In genomic region chr21:39096754-39097153, GRCh38 we compare ENCODE assay signal across 17 cellular contexts.
DNase-seq lines count a peak whose midpoint lies in the region; ATAC-seq, FAIRE-seq and TF ChIP-seq lines count a peak whose summit lies in the region.
"Had no signal": no experiment of that assay in that cellular context is flagged by ENCODE, and none has a peak within 500 bp of the region (broad histone marks: within the 10 kb centered on the region; RNA-seq: fewer than 3 reads in every experiment).

No MANE protein-coding gene starts in this region.

- H2AFZ ChIP-seq in HepG2 (ENCODE audit: low read length), result no peak overlapping the region

- no peak for TF ChIP-seq POLR2A in HepG2 (IDR thresholded peaks at IDR 0.05; ENCODE audit: insufficient read depth in 1 of 2, low read depth in 2 of 2, low read length in 2 of 2)

- WGBS in HepG2 (ENCODE audit: low lambda C conversion rate), result 77% methylated on average over 5 of the region's 8 CpGs

- no peak for TF ChIP-seq EP300 in HepG2 (IDR thresholded peaks at IDR 0.05; ENCODE audit: low read depth in 2 of 2, low read length in 2 of 2)
- TF ChIP-seq EP300 in HepG2 (CRISPR knock-in tag; IDR thresholded peaks at IDR 0.05; ENCODE audit: borderline replicate concordance), result no peak

- in situ Hi-C loops in HepG2 (cut with HindIII; ENCODE audit: extremely low pct_ligation_motif_present, low pct_unique_long_range_greater_than_20kb), result no loop called here

- H3K4me1 Mint-ChIP-seq in MCF 10A (ENCODE audit: insufficient read depth, unreplicated experiment), result no peaks in the 10 kb centered on the region

- H3K9me3 ChIP-seq in left ventricle myocardium inferior (replicated peaks) (no peaks in the 10 kb centered on the region), HepG2 (ENCODE audit: low read length) (peaks cover 4% of the 10 kb centered on the region; the same call in 1 of the 2 replicates)
- H3K9me3 ChIP-seq: neutrophil, SJSA1 had no signal

- no peaks in the 10 kb centered on the region for H3K36me3 Mint-ChIP-seq in MCF 10A (ENCODE audit: insufficient read depth, unreplicated experiment)

- H3K36me3 ChIP-seq in left ventricle myocardium inferior, result no peaks in the 10 kb centered on the region
- H3K36me3 ChIP-seq in HepG2 (replicated peaks in 1 of 2; ENCODE audit: control insufficient read depth in 1 of 2, insufficient read depth in 2 of 2, low read length in 2 of 2), result no peaks in the 10 kb centered on the region
- H3K36me3 ChIP-seq: neutrophil, SJSA1 had no signal

- no peaks in the 10 kb centered on the region for H3K79me2 ChIP-seq in HepG2 (ENCODE audit: insufficient read depth, low read length)

- CTCF ChIA-PET in HepG2 (lab: Yijun Ruan, JAX; ENCODE audit: low intra/inter-chr PET ratio, low total read pairs) (no interaction called here), MCF 10A (lab: Yijun Ruan, JAX) (no interaction called here)

- H3K4me3 ChIP-seq in left ventricle myocardium inferior (no peak overlapping the region), HepG2 (replicated peaks in 1 of 3; ENCODE audit: insufficient read depth in 1 of 3, low read depth in 2 of 3, low read length in 3 of 3) (no peak overlapping the region)
- H3K4me3 ChIP-seq: SJSA1 had no signal

- no peak overlapping the region for H3K4me2 ChIP-seq in HepG2 (ENCODE audit: low read depth, low read length)

- peak overlapping the region; percentile 66 for H3K27ac ChIP-seq in left ventricle myocardium inferior (replicated peaks)
- peak overlapping the region; percentile 29 for H3K27ac ChIP-seq in angular gyrus (ENCODE audit: low read depth, low read length)
- H3K27ac ChIP-seq in HepG2 (ENCODE audit: extremely low read length, insufficient read depth, low read length), result peak overlapping the region; percentile 100
- H3K27ac ChIP-seq: SJSA1 had no signal

- TF ChIP-seq CTCF in left ventricle myocardium inferior (IDR thresholded peaks at IDR 0.05; ENCODE audit: borderline replicate concordance), result no peak
- TF ChIP-seq CTCF in HepG2 (CRISPR knock-in tag; IDR thresholded peaks at IDR 0.05), result peak; percentile 45
- TF ChIP-seq CTCF in MCF 10A (IDR thresholded peaks at IDR 0.05; ENCODE audit: unreplicated experiment), result no peak

- intact Hi-C loops in left ventricle myocardium inferior (cut with micrococcal nuclease), result no loop called here
- intact Hi-C loops in left cardiac atrium (cut with DNase I), result no loop called here
- intact Hi-C loops in HepG2 (cut with micrococcal nuclease; ENCODE audit: unreplicated experiment), result no loop called here
- intact Hi-C loops in MCF 10A (cut with micrococcal nuclease), result no loop called here

- TF ChIP-seq RAD21 in HepG2 (CRISPR knock-in tag; IDR thresholded peaks at IDR 0.05), result no peak

- H3K27me3 Mint-ChIP-seq in MCF 10A (ENCODE audit: insufficient read depth, unreplicated experiment), result no peaks in the 10 kb centered on the region

- POLR2A ChIA-PET in HepG2 (lab: Yijun Ruan, JAX) (interaction anchor here (1.8 kb wide), 1 partner anchor 87 kb away, joined by 4 read pairs; no protein-coding TSS in a partner anchor), MCF 10A (lab: Yijun Ruan, JAX) (interaction anchor here (0.7 kb wide), 1 partner anchor 75 kb away, joined by 3 read pairs; no protein-coding TSS in a partner anchor)

- no peaks in the 10 kb centered on the region for H3K27me3 ChIP-seq in left ventricle myocardium inferior (ENCODE audit: low read depth)
- no peaks in the 10 kb centered on the region for H3K27me3 ChIP-seq in HepG2 (ENCODE audit: control insufficient read depth in 1 of 2, insufficient read depth in 2 of 2, low read length in 2 of 2)
- H3K27me3 ChIP-seq: neutrophil, SJSA1 had no signal

- DNase-seq in left ventricle myocardium inferior (no peak), left cardiac atrium (no peak), HepG2 (ENCODE audit: low spot score) (no peak), MCF 10A (ENCODE audit: unreplicated experiment) (no peak), HUDEP-2 (lab: John Stamatoyannopoulos, UW; ENCODE audit: unreplicated experiment in 76 of 76) (no peak)
- DNase-seq: activated T-cell treated with anti-CD3 and anti-CD28 coated beads for 4 hours, amniotic stem cell, DMS79 treated with DMSO at 0.1 percent for 48 hours, foreskin melanocyte, left colon, NCI-H1694 treated with DMSO at 0.1 percent for 48 hours had no signal

- BruUV-seq in HepG2 (replicated peaks; lab: Mats Ljungman, UMichigan), result no TSS peak
- no TSS peak for BruUV-seq in MCF 10A (replicated peaks; lab: Mats Ljungman, UMichigan)

- H3K9me3 Mint-ChIP-seq in MCF 10A (ENCODE audit: unreplicated experiment), result no peaks in the 10 kb centered on the region

- ATAC-seq in left cardiac atrium, result no peak
- no peak for ATAC-seq in HepG2
- ATAC-seq in GM18517 (IDR thresholded peaks at IDR 0.05; ENCODE audit: unreplicated experiment), result no peak
- ATAC-seq in HG03457 (IDR thresholded peaks at IDR 0.05; ENCODE audit: unreplicated experiment), result no peak
- ATAC-seq: left colon had no signal

- H4K20me1 ChIP-seq in HepG2 (ENCODE audit: insufficient read depth, low read length), result no peaks in the 10 kb centered on the region

- H3K4me1 ChIP-seq in left ventricle myocardium inferior (peaks cover 35% of the 10 kb centered on the region), HepG2 (ENCODE audit: insufficient read depth, low read length) (peaks cover 81% of the 10 kb centered on the region)

- no peak for FAIRE-seq in HepG2 (lab: Jason Lieb, UNC)
- FAIRE-seq: GM18507 had no signal

- no peak overlapping the region for H3K27ac Mint-ChIP-seq in MCF 10A (ENCODE audit: low read depth, unreplicated experiment)

- no peak overlapping the region for H3K9ac ChIP-seq in HepG2 (ENCODE audit: insufficient read depth, low read depth, low read length)

- H3K4me3 Mint-ChIP-seq in MCF 10A (ENCODE audit: unreplicated experiment), result no peak overlapping the region

TF ChIP-seq in HepG2, 621 proteins besides CTCF, POLR2A, EP300 and RAD21:
- TF ChIP-seq RXRB (CRISPR knock-in tag; IDR thresholded peaks at IDR 0.05; ENCODE audit: borderline replicate concordance), result no peak
- peak; percentile 26 for TF ChIP-seq STAG1 (CRISPR knock-in tag; IDR thresholded peaks at IDR 0.05)
- no peak for TF ChIP-seq ZNF788 (CRISPR knock-in tag; IDR thresholded peaks at IDR 0.05; ENCODE audit: borderline replicate concordance)
- 0 out of 2 replicates have a peak, but pooled peaks have one; percentile 25 for TF ChIP-seq KDM5B (CRISPR knock-in tag; IDR thresholded peaks at IDR 0.05; ENCODE audit: borderline replicate concordance)
- TF ChIP-seq, protein P1, sequence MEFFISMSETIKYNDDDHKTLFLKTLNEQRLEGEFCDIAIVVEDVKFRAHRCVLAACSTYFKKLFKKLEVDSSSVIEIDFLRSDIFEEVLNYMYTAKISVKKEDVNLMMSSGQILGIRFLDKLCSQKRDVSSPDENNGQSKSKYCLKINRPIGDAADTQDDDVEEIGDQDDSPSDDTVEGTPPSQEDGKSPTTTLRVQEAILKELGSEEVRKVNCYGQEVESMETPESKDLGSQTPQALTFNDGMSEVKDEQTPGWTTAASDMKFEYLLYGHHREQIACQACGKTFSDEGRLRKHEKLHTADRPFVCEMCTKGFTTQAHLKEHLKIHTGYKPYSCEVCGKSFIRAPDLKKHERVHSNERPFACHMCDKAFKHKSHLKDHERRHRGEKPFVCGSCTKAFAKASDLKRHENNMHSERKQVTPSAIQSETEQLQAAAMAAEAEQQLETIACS (CRISPR knock-in tag; IDR thresholded peaks at IDR 0.05), result no peak
- no peak for TF ChIP-seq SP1 (IDR thresholded peaks at IDR 0.05)
- 0 out of 2 replicates have a peak, but pooled peaks have one; percentile 28 for TF ChIP-seq SP1 (CRISPR knock-in tag; IDR thresholded peaks at IDR 0.05)
- TF ChIP-seq ZBTB34 (CRISPR knock-in tag; IDR thresholded peaks at IDR 0.05), result no peak
- 0 out of 2 replicates have a peak, but pooled peaks have one; percentile 7 for TF ChIP-seq MAX (IDR thresholded peaks at IDR 0.05)
- TF ChIP-seq SRY (CRISPR knock-in tag; IDR thresholded peaks at IDR 0.05), result no peak
- no peak for TF ChIP-seq SPEN (CRISPR knock-in tag; IDR thresholded peaks at IDR 0.05; ENCODE audit: low read depth)

Comparison
In these comparisons a context has a peak if more than half of its experiments do, and no peak if none do; other contexts are left out.
1. H3K27ac ChIP-seq: peak in every context shown above with its lines; median percentile 100 in HepG2; 66 in left ventricle myocardium inferior; 29 in angular gyrus.